Comparison of ENCODE assay signal across 24 cellular contexts in genomic region chr16:57788252-57788841, GRCh38. TPM values are rescaled to one million over a fixed set of nuclear protein-coding genes. Genes with fewer than 3 reads are reported as not detected.
DNase-seq lines count a peak whose midpoint lies in the region; ATAC-seq, FAIRE-seq and TF ChIP-seq lines count a peak whose summit lies in the region.
"Had no signal": no experiment of that assay in that cellular context is flagged by ENCODE, and none has a peak within 500 bp of the region (broad histone marks: within the 10 kb centered on the region; RNA-seq: fewer than 3 reads in every experiment).

No MANE protein-coding gene starts in this region.

- peak overlapping the region; percentile 75; the same call in 1 of the 2 replicates for H2BK12ac ChIP-seq in H1 (ENCODE audit: low read depth, low read length)
- H2BK12ac ChIP-seq in neuronal stem cell (ENCODE audit: low read length): no peak overlapping the region

- H2AFZ ChIP-seq in H1 (ENCODE audit: low read length): no peak overlapping the region
- no peak overlapping the region for H2AFZ ChIP-seq in neuronal stem cell (ENCODE audit: low read length)

- intact Hi-C loops in Right ventricle myocardium superior (cut with DNase I): no loop called here
- intact Hi-C loops in cardiac septum (cut with DNase I): loop anchor here (5.0 kb wide), 1 partner anchor 39 kb away; no protein-coding TSS in a partner anchor
- intact Hi-C loops in vagina (cut with DNase I): no loop called here
- intact Hi-C loops in head of caudate nucleus (cut with DNase I): no loop called here

- H3K79me1 ChIP-seq in H1 (ENCODE audit: low read depth, low read length): no peaks in the 10 kb centered on the region
- peaks cover 1% of the 10 kb centered on the region for H3K79me1 ChIP-seq in neuronal stem cell (ENCODE audit: low read depth, low read length)

- no peak for TF ChIP-seq EP300 in H1 (IDR thresholded peaks at IDR 0.05; ENCODE audit: borderline replicate concordance in 1 of 2, low read depth in 2 of 2, low read length in 2 of 2)

- no peak overlapping the region for H3K56ac ChIP-seq in H1 (replicated peaks; ENCODE audit: insufficient read length, low read depth, low read length)

- H3K14ac ChIP-seq in H1 (ENCODE audit: insufficient read length): no peak overlapping the region
- no peak overlapping the region for H3K14ac ChIP-seq in neuronal stem cell (ENCODE audit: low read length)

- peak; percentile 5 for ATAC-seq in Right ventricle myocardium superior (ENCODE audit: poor library complexity)
- ATAC-seq in GM18520 (IDR thresholded peaks at IDR 0.05; ENCODE audit: unreplicated experiment): no peak
- ATAC-seq: CD8-positive, alpha-beta T cell; WTC11 had no signal

- no peak overlapping the region for H2BK5ac ChIP-seq in H1 (ENCODE audit: low read depth, low read length)
- no peak overlapping the region for H2BK5ac ChIP-seq in neuronal stem cell (ENCODE audit: low read length)

- peaks cover 0 to 4% (median 0%) of the 10 kb centered on the region in 4 experiments; a peak in 1 of 7 replicates for H3K4me1 ChIP-seq in H1 (replicated peaks in 1 of 4; ENCODE audit: control insufficient read depth in 3 of 4, insufficient read depth in 4 of 4, low read length in 3 of 4)
- H3K4me1 ChIP-seq in neuronal stem cell (ENCODE audit: control insufficient read depth in 2 of 2, insufficient read depth in 1 of 2, low read depth in 1 of 2, low read length in 2 of 2): peaks cover 0 to 4% of the 10 kb centered on the region in 2 donors
- H3K4me1 ChIP-seq in vagina: peaks cover 27% of the 10 kb centered on the region
- H3K4me1 ChIP-seq: colonic mucosa had no signal

- H4K8ac ChIP-seq in H1 (ENCODE audit: extremely low read depth, insufficient read depth, low read length) (no peak overlapping the region), neuronal stem cell (ENCODE audit: low read depth, low read length) (no peak overlapping the region)

- H3K23ac ChIP-seq in H1 (ENCODE audit: insufficient read length) (no peak overlapping the region), neuronal stem cell (ENCODE audit: low read depth, low read length, poor library complexity) (no peak overlapping the region)

- no peaks in the 10 kb centered on the region for H4K20me1 ChIP-seq in H1 (replicated peaks in 1 of 2; ENCODE audit: control insufficient read depth in 1 of 2, insufficient read depth in 2 of 2, low read length in 2 of 2)

- H2BK20ac ChIP-seq in H1 (ENCODE audit: low read length): no peak overlapping the region

- H2BK15ac ChIP-seq in H1 (ENCODE audit: low read length): no peak overlapping the region
- H2BK15ac ChIP-seq in neuronal stem cell (ENCODE audit: low read length): peak overlapping the region; percentile 20

- no peak overlapping the region for H4K91ac ChIP-seq in H1 (replicated peaks; ENCODE audit: insufficient read length, low read length)
- H4K91ac ChIP-seq in neuronal stem cell (ENCODE audit: low read depth, low read length, poor library complexity): no peak overlapping the region

- H3K9me3 ChIP-seq in H1 (ENCODE audit: insufficient read depth in 2 of 2, low read depth in 1 of 2, low read length in 1 of 2) (no peaks in the 10 kb centered on the region), neuronal stem cell (replicated peaks in 1 of 2; ENCODE audit: control insufficient read depth in 2 of 2, insufficient read depth in 1 of 2, low read depth in 1 of 2, low read length in 2 of 2) (no peaks in the 10 kb centered on the region), vagina (no peaks in the 10 kb centered on the region)
- H3K9me3 ChIP-seq: colonic mucosa, neutrophil had no signal

- no peak for TF ChIP-seq POLR2A in H1 (IDR thresholded peaks at IDR 0.05; ENCODE audit: control extremely low read depth in 1 of 2, low read depth in 2 of 2, low read length in 2 of 2)
- no peak for TF ChIP-seq POLR2A in vagina (IDR thresholded peaks at IDR 0.05)

- WGBS in H1 (ENCODE audit: extremely low coverage in 1 of 2, insufficient coverage in 1 of 2, insufficient read length in 1 of 2, insufficient replicate concordance in 2 of 2, low coverage in 1 of 2, low lambda C conversion rate in 2 of 2, missing lambda C conversion rate in 1 of 2), 2 experiments: 91% methylated on average over 15 of the region's 17 CpGs; no CpG with 5 or more reads in 1 of the 2 experiments
- no CpG with 5 or more reads among the region's 17 CpGs for WGBS in neuronal stem cell (ENCODE audit: extremely low coverage in 2 of 2, insufficient read length in 2 of 2, insufficient replicate concordance in 1 of 2), 2 donors

- no peak for TF ChIP-seq CTCF in H1 (IDR thresholded peaks at IDR 0.05; ENCODE audit: control extremely low read depth in 1 of 3, insufficient read depth in 1 of 3, low read depth in 1 of 3, low read length in 3 of 3)
- TF ChIP-seq CTCF in vagina (IDR thresholded peaks at IDR 0.05): no peak

- no peaks in the 10 kb centered on the region for H3K79me2 ChIP-seq in H1 (ENCODE audit: control insufficient read depth in 1 of 2, insufficient read depth in 2 of 2, low read length in 2 of 2)

- no peak for FAIRE-seq in H1 (lab: Jason Lieb, UNC)
- FAIRE-seq: GM18507 had no signal

- H2AK5ac ChIP-seq in H1 (ENCODE audit: low read depth, low read length) (peak overlapping the region; percentile 39; the same call in 1 of the 2 replicates), neuronal stem cell (ENCODE audit: low read depth, low read length) (no peak overlapping the region)

- H3K23me2 ChIP-seq in H1 (ENCODE audit: low read depth, low read length): no peaks in the 10 kb centered on the region

- H3K18ac ChIP-seq in H1 (ENCODE audit: extremely low read depth, low read length) (no peak overlapping the region), neuronal stem cell (ENCODE audit: low read length) (no peak overlapping the region)

- H3K4ac ChIP-seq in H1 (replicated peaks; ENCODE audit: insufficient read length, low read depth, low read length) (no peak overlapping the region), neuronal stem cell (ENCODE audit: low read length) (no peak overlapping the region)

- no peaks in the 10 kb centered on the region for H3K36me3 ChIP-seq in H1 (ENCODE audit: control insufficient read depth in 2 of 4, insufficient read depth in 4 of 4, low read length in 3 of 4)
- H3K36me3 ChIP-seq in neuronal stem cell (replicated peaks in 1 of 2; ENCODE audit: control insufficient read depth in 2 of 2, insufficient read depth in 2 of 2, low read length in 2 of 2): no peaks in the 10 kb centered on the region
- H3K36me3 ChIP-seq in vagina: no peaks in the 10 kb centered on the region
- H3K36me3 ChIP-seq: colonic mucosa, neutrophil had no signal

- no peaks in the 10 kb centered on the region for H3K27me3 ChIP-seq in H1 (replicated peaks in 1 of 4; ENCODE audit: control insufficient read depth in 3 of 4, extremely low read depth in 1 of 4, insufficient read depth in 3 of 4, low read length in 3 of 4)
- H3K27me3 ChIP-seq in neuronal stem cell (ENCODE audit: control insufficient read depth in 3 of 3, insufficient read depth in 3 of 3, low read depth in 1 of 3, low read length in 3 of 3): no peaks in the 10 kb centered on the region
- H3K27me3 ChIP-seq in vagina: no peaks in the 10 kb centered on the region
- H3K27me3 ChIP-seq: colonic mucosa, neutrophil had no signal

- POLR2A ChIA-PET in H1 (lab: Charles Lee; ENCODE audit: partially characterized antibody): interaction anchor here (1.1 kb wide), 1 partner anchor 13 kb away, joined by 3 read pairs; no protein-coding TSS in a partner anchor

- H3K9ac ChIP-seq in H1 (replicated peaks in 1 of 4; ENCODE audit: extremely low read depth in 1 of 4, low read depth in 3 of 4, low read length in 3 of 4): no peak overlapping the region
- peak overlapping the region; percentile 6 for H3K9ac ChIP-seq in neuronal stem cell (ENCODE audit: low read depth, low read length, poor library complexity)

- H4K5ac ChIP-seq in H1 (ENCODE audit: insufficient read length, low read depth, low read length): no peak overlapping the region

- H3K27ac ChIP-seq in H1 (ENCODE audit: low read depth, low read length): no peak overlapping the region
- H3K27ac ChIP-seq in neuronal stem cell (replicated peaks; ENCODE audit: low read length): no peak overlapping the region
- peak overlapping the region; percentile 68 for H3K27ac ChIP-seq in vagina
- H3K27ac ChIP-seq: colonic mucosa, neutrophil had no signal

- H3K4me2 ChIP-seq in H1 (ENCODE audit: insufficient read depth in 1 of 2, low read depth in 2 of 2, low read length in 2 of 2): no peak overlapping the region
- no peak overlapping the region for H3K4me2 ChIP-seq in neuronal stem cell (ENCODE audit: insufficient read depth, low read length, poor library complexity, severe bottlenecking)

- H2BK120ac ChIP-seq in H1 (replicated peaks; ENCODE audit: low read depth, low read length) (no peak overlapping the region), neuronal stem cell (ENCODE audit: low read depth, low read length) (no peak overlapping the region)

- H3K4me3 ChIP-seq in H1 (ENCODE audit: extremely low read depth in 1 of 4, insufficient read depth in 2 of 4, low read depth in 3 of 4, low read length in 4 of 4): no peak overlapping the region
- H3K4me3 ChIP-seq in neuronal stem cell (ENCODE audit: low read length in 2 of 2): no peak overlapping the region
- H3K4me3 ChIP-seq in vagina: no peak overlapping the region
- H3K4me3 ChIP-seq: colonic mucosa had no signal

- CTCF ChIA-PET in H1 (lab: Charles Lee; ENCODE audit: partially characterized antibody): interaction anchor here (1.6 to 22.4 kb wide), 3 partner anchors 9 to 111 kb away, joined by 3 to 279 read pairs (median 25); partner anchors contain the start of gene KIFC3

- DNase-seq in Right ventricle myocardium superior: no peak
- no peak for DNase-seq in cardiac septum (ENCODE audit: low spot score)
- DNase-seq in H1 (ENCODE audit: low read depth in 1 of 2, low spot score in 2 of 2): no peak
- DNase-seq in neuronal stem cell (ENCODE audit: low spot score): no peak
- DNase-seq in vagina (ENCODE audit: extremely low spot score in 2 of 2): no peak
- no peak for DNase-seq in head of caudate nucleus
- no peak for DNase-seq in effector CD4-positive, alpha-beta T cell
- DNase-seq: activated naive CD4-positive, alpha-beta T cell treated with anti-CD3 and anti-CD28 coated beads for 36 hours; AML-193; CD8-positive, alpha-beta T cell; colonic mucosa; DMS153; GF-D8; mesenchymal stem cell; NCI-H146; NCI-H748 treated with DMSO at 0.1 percent for 48 hours; stimulated activated CD4-positive, alpha-beta T cell treated with anti-CD3 and anti-CD28 coated beads, Interleukin-4, amount 100 ng/mL, for 1 hour; stimulated activated naive CD4-positive, alpha-beta T cell treated with Interleukin-2 at 50 U/mL for 16 hours; T1000; trophoblast cell had no signal

- no peak for TF ChIP-seq RAD21 in H1 (IDR thresholded peaks at IDR 0.05 in 1 of 2, conservative IDR thresholded peaks at IDR 0.05 in 1 of 2; ENCODE audit: low read depth in 2 of 2, low read length in 2 of 2)

RNA-seq across cellular contexts. Expression of gene KIFC3, which starts 13.9 kb away (rescaled TPM):
- 61.6 TPM for total RNA-seq in Right ventricle myocardium superior
- 70.1 TPM for total RNA-seq in cardiac septum
- 5.3 and 7.1 TPM in 2 replicates for total RNA-seq in H1 (2021; fragmentation: NEBNext Ultra II Directional; extraction: Animal tissue kit (Norgen Biotek cat#: 25700))
- 2.1 and 3.8 TPM in 2 replicates for polyA plus RNA-seq in H1 (2011; rRNA removed)
- polyA plus RNA-seq in H1 (2011; cell fraction: cytosol; rRNA removed): 4.4 TPM
- 11.5 TPM for polyA plus RNA-seq in H1 (2011; cell fraction: nucleus; rRNA removed)
- polyA plus RNA-seq in H1 (2012, experiment 1 of 2): 2.1 to 3.7 TPM (median 2.8 TPM) in 4 replicates
- 1.6 TPM for polyA plus RNA-seq in H1 (2012, experiment 2 of 2)
- 4.3 TPM for polyA plus RNA-seq in H1 (2013, experiment 1 of 2)
- 4.4 TPM for polyA plus RNA-seq in H1 (2013, experiment 2 of 2)
- 3.3 and 3.9 TPM in 2 replicates for polyA minus RNA-seq in H1 (2011; rRNA and poly(A)+ RNA removed)
- polyA minus RNA-seq in H1 (2011; cell fraction: cytosol; rRNA and poly(A)+ RNA removed): 4.9 TPM
- 7.5 TPM for polyA minus RNA-seq in H1 (2011; cell fraction: nucleus; rRNA and poly(A)+ RNA removed)
- polyA plus RNA-seq in neuronal stem cell (2013, experiment 1 of 2): 1.3 TPM
- 1.1 TPM for polyA plus RNA-seq in neuronal stem cell (2013, experiment 2 of 2)
- 36.8 TPM for total RNA-seq in vagina

RNA-seq across cellular contexts. Expression of gene KATNB1, which starts 52.8 kb away (rescaled TPM):
- total RNA-seq in Right ventricle myocardium superior (9.4 TPM), cardiac septum (8.9 TPM), vagina (23.6 TPM)
- 50.2 and 50.3 TPM in 2 replicates for total RNA-seq in H1 (2021; fragmentation: NEBNext Ultra II Directional; extraction: Animal tissue kit (Norgen Biotek cat#: 25700))
- 60.4 and 88.4 TPM in 2 replicates for polyA plus RNA-seq in H1 (2011; rRNA removed)
- 55.3 TPM for polyA plus RNA-seq in H1 (2011; cell fraction: cytosol; rRNA removed)
- polyA plus RNA-seq in H1 (2011; cell fraction: nucleus; rRNA removed): 166 TPM
- polyA plus RNA-seq in H1 (2012, experiment 1 of 2): 25.0 to 47.4 TPM (median 43.4 TPM) in 4 replicates
- polyA plus RNA-seq in H1 (2012, experiment 2 of 2): 48.3 TPM
- 31.0 TPM for polyA plus RNA-seq in H1 (2013, experiment 1 of 2)
- 28.8 TPM for polyA plus RNA-seq in H1 (2013, experiment 2 of 2)
- 31.8 and 43.0 TPM in 2 replicates for polyA minus RNA-seq in H1 (2011; rRNA and poly(A)+ RNA removed)
- 29.9 TPM for polyA minus RNA-seq in H1 (2011; cell fraction: cytosol; rRNA and poly(A)+ RNA removed)
- polyA minus RNA-seq in H1 (2011; cell fraction: nucleus; rRNA and poly(A)+ RNA removed): 42.7 TPM
- 31.8 TPM for polyA plus RNA-seq in neuronal stem cell (2013, experiment 1 of 2)
- 30.8 TPM for polyA plus RNA-seq in neuronal stem cell (2013, experiment 2 of 2)
